Comparison of ENCODE assay signal across 1 cellular context in genomic region chr7:24653316-24654085, GRCh38.
TF ChIP-seq lines count a peak whose summit lies in the region.

No MANE protein-coding gene starts in this region.

TF ChIP-seq in A549, 52 proteins besides CTCF, POLR2A, EP300 and RAD21 (continued from another document):
- no peak for TF ChIP-seq TFCP2L1 (CRISPR knock-in tag; IDR thresholded peaks at IDR 0.05)
- TF ChIP-seq SREBF2 (IDR thresholded peaks at IDR 0.05) = no peak
- no peak for TF ChIP-seq ZSCAN20 (CRISPR knock-in tag; IDR thresholded peaks at IDR 0.05)
- no peak for TF ChIP-seq JUN (IDR thresholded peaks at IDR 0.05)
- TF ChIP-seq FOXS1 (CRISPR knock-in tag; IDR thresholded peaks at IDR 0.05) = no peak
- TF ChIP-seq MAX (IDR thresholded peaks at IDR 0.05) = no peak
- no peak for TF ChIP-seq CEBPB (IDR thresholded peaks at IDR 0.05)
- TF ChIP-seq HOXB5 (CRISPR knock-in tag; IDR thresholded peaks at IDR 0.05) = no peak
- TF ChIP-seq KDM1A (IDR thresholded peaks at IDR 0.05; ENCODE audit: low read depth) = no peak
- no peak for TF ChIP-seq RCOR1 (IDR thresholded peaks at IDR 0.05; ENCODE audit: low read depth, low read length)
- no peak for TF ChIP-seq ZNF302 (CRISPR knock-in tag; IDR thresholded peaks at IDR 0.05)
